In genomic region chr9:91412895-91413294, GRCh38 we compare ENCODE assay signal across 22 cellular contexts. TPM values are rescaled to one million over a fixed set of nuclear protein-coding genes. Genes with fewer than 3 reads are reported as not detected.
DNase-seq lines count a peak whose midpoint lies in the region; ATAC-seq and TF ChIP-seq lines count a peak whose summit lies in the region.
"Had no signal": no experiment of that assay in that cellular context is flagged by ENCODE, and none has a peak within 500 bp of the region (broad histone marks: within the 10 kb centered on the region; RNA-seq: fewer than 3 reads in every experiment).

No MANE protein-coding gene starts in this region.

- no peaks in the 10 kb centered on the region for H3K27me3 ChIP-seq in subcutaneous abdominal adipose tissue (ENCODE audit: control insufficient read depth in 5 of 5, insufficient read depth in 4 of 5, low read length in 5 of 5)

- peaks cover 82% of the 10 kb centered on the region for H3K4me1 Mint-ChIP-seq in CD14-positive monocyte

- no peaks in the 10 kb centered on the region for H3K9me3 Mint-ChIP-seq in CD14-positive monocyte

- no peaks in the 10 kb centered on the region for H3K27me3 Mint-ChIP-seq in CD14-positive monocyte (ENCODE audit: low read depth in 3 of 3)

- intact Hi-C loops in CD14-positive monocyte (cut with micrococcal nuclease), result no loop called here

- no peak for TF ChIP-seq CTCF in CD14-positive monocyte (IDR thresholded peaks at IDR 0.05)

- H3K36me3 ChIP-seq in subcutaneous abdominal adipose tissue (ENCODE audit: control insufficient read depth in 5 of 5, insufficient read depth in 5 of 5, low read length in 5 of 5), result peaks cover 15 to 22% (median 17%) of the 10 kb centered on the region in 5 donors

- H3K9ac ChIP-seq in subcutaneous abdominal adipose tissue (ENCODE audit: low read length in 5 of 5), result no peak overlapping the region
- H3K9ac ChIP-seq: GM23248 had no signal

- H3K4me1 ChIP-seq in subcutaneous abdominal adipose tissue (ENCODE audit: control insufficient read depth in 5 of 5, insufficient read depth in 5 of 5, low read length in 5 of 5), result peaks cover 2 to 61% (median 32%) of the 10 kb centered on the region in 5 donors

- H3K4me3 Mint-ChIP-seq in CD14-positive monocyte, result no peak overlapping the region
- H3K4me3 Mint-ChIP-seq: CD4-positive, CD25-positive, alpha-beta regulatory T cell had no signal

- DNase-seq in CD14-positive monocyte (ENCODE audit: low spot score) (no peak), NCI-H226 (peak; percentile 22), retina (no peak)
- no peak for DNase-seq in activated CD4-positive, CD25-positive, alpha-beta regulatory T cell (lab: John Stamatoyannopoulos, UW)
- DNase-seq: CD4-positive, CD25-positive, alpha-beta regulatory T cell; GM23248; H7; Kasumi-1; MV-4-11; NCI-H1105; NCI-H1436 treated with DMSO at 0.1 percent for 48 hours; NCI-H187 treated with DMSO at 0.1 percent for 48 hours; NCI-H2171 treated with DMSO at 0.1 percent for 48 hours; NCI-H524 treated with DMSO at 0.1 percent for 48 hours; NCI-H774; NK-92 treated with Interleukin-12 subunit alpha and Interleukin-12 subunit beta, amount 100 ng/mL, for 24 hours; PC-9; SHP77 had no signal

- no peak overlapping the region for H3K4me3 ChIP-seq in subcutaneous abdominal adipose tissue (ENCODE audit: low read depth in 1 of 5, low read length in 5 of 5)
- H3K4me3 ChIP-seq: GM23248, K562, PC-9 had no signal

- H3K27ac Mint-ChIP-seq in CD14-positive monocyte, result peak overlapping the region; percentile 46 to 94 (median 90)
- H3K27ac Mint-ChIP-seq: CD4-positive, CD25-positive, alpha-beta regulatory T cell had no signal

- peaks cover 45 to 56% of the 10 kb centered on the region in 2 donors for H3K36me3 Mint-ChIP-seq in CD14-positive monocyte
- H3K36me3 Mint-ChIP-seq: CD4-positive, CD25-positive, alpha-beta regulatory T cell had no signal

- ATAC-seq in SK-N-SH treated with all-trans-retinoic acid at 6 μM for 48 hours (no peak), HG02678 (IDR thresholded peaks at IDR 0.05; ENCODE audit: unreplicated experiment) (no peak)
- ATAC-seq: K562 had no signal

- H3K27ac ChIP-seq in subcutaneous abdominal adipose tissue (ENCODE audit: low read depth, low read length), result peak overlapping the region; percentile 96
- H3K27ac ChIP-seq: GM23248, PC-9 had no signal

- no peaks in the 10 kb centered on the region for H3K9me3 ChIP-seq in subcutaneous abdominal adipose tissue (ENCODE audit: control insufficient read depth in 5 of 5, low read length in 5 of 5)

TF ChIP-seq in SK-N-SH treated with all-trans-retinoic acid at 6 μM for 48 hours, 23 proteins besides CTCF, POLR2A, EP300 and RAD21:
- TF ChIP-seq RARB (CRISPR knock-in tag; IDR thresholded peaks at IDR 0.05) (no peak), ISL1 (CRISPR knock-in tag; IDR thresholded peaks at IDR 0.05) (0 out of 2 replicates have a peak, but pooled peaks have one; percentile 27), ZFP30 (CRISPR knock-in tag; IDR thresholded peaks at IDR 0.05) (no peak)

RNA-seq across cellular contexts. Expression of gene NFIL3, which starts 10.7 kb away (rescaled TPM):
- polyA plus RNA-seq in CD14-positive monocyte, result 10 to 100 TPM; 18.6 to 64.0 TPM

RNA-seq across cellular contexts. Expression of gene AUH, which starts 51.2 kb away (rescaled TPM):
- polyA plus RNA-seq in CD14-positive monocyte, result 1 to 10 TPM; 8.4 to 9.9 TPM
